In genomic region chr7:74874748-74875512, GRCh38 we compare ENCODE assay signal across 7 cellular contexts. TPM values are rescaled to one million over a fixed set of nuclear protein-coding genes. Genes with fewer than 3 reads are reported as not detected.
DNase-seq lines count a peak whose midpoint lies in the region; ATAC-seq, FAIRE-seq and TF ChIP-seq lines count a peak whose summit lies in the region.
"Not testable (repeated sequence)": the region's sequence is repeated elsewhere in the genome, so short reads cannot be mapped to it uniquely, and the experiment has no call there.

No MANE protein-coding gene starts in this region.

- not testable (repeated sequence) for H3K4me1 Mint-ChIP-seq in GM23338

- not testable (repeated sequence) for H3F3A ChIP-seq in GM23338 (replicated peaks; ENCODE audit: low read depth)

- H3K9me2 ChIP-seq in GM23338 (ENCODE audit: insufficient read depth): not testable (repeated sequence)

- H3K36me3 ChIP-seq in GM23338 (ENCODE audit: insufficient read depth); SJCRH30; K562 (ENCODE audit: control insufficient read depth, insufficient read depth, low read length); small intestine (ENCODE audit: control insufficient read depth in 2 of 2, insufficient read depth in 2 of 2, low read length in 2 of 2): not testable (repeated sequence)

- not testable (repeated sequence) for H3K9me3 ChIP-seq in SJCRH30 (replicated peaks); K562 (replicated peaks; ENCODE audit: control insufficient read depth, insufficient read depth, low read depth, low read length); small intestine (ENCODE audit: control insufficient read depth, low read depth)

- WGBS in K562 (ENCODE audit: insufficient coverage, low coverage, missing lambda C conversion rate): 76% methylated on average over 11 of the region's 20 CpGs
- WGBS in small intestine, 3 donors: 19 to 39% (median 22%) methylated on average over 8 to 18 of the region's 20 CpGs

- not testable (repeated sequence) for H3K4me3 Mint-ChIP-seq in GM23338

- H3K9me3 Mint-ChIP-seq in GM23338: not testable (repeated sequence)

- 0 out of 2 replicates have a peak overlapping the region, but pooled peaks have one; percentile 65 for H3K27ac Mint-ChIP-seq in GM23338

- not testable (repeated sequence) for H3K36me3 Mint-ChIP-seq in GM23338 (ENCODE audit: low read depth)

- TF ChIP-seq EP300 in K562 (IDR thresholded peaks at IDR 0.05; ENCODE audit: low read length): not testable (repeated sequence)

- TF ChIP-seq RAD21 in K562 (CRISPR knock-in tag; conservative IDR thresholded peaks at IDR 0.05 in 1 of 2, IDR thresholded peaks at IDR 0.05 in 1 of 2): not testable (repeated sequence)

- peak; percentile 23 for DNase-seq in GM23338 (ENCODE audit: low spot score)
- DNase-seq in SJCRH30: peak; percentile 80 to 84
- DNase-seq in K562 (ENCODE audit: extremely low read depth in 1 of 4, low spot score in 3 of 4): peak in 1 of 4 experiments; percentile 0
- DNase-seq in fibroblast of peridontal ligament (ENCODE audit: extremely low read depth): peak; percentile 5
- peak in 36 of 51 donors; percentile 1 to 75 (median 36) for DNase-seq in hypothalamus (lab: John Stamatoyannopoulos, UW)
- peak; percentile 68 for DNase-seq in midbrain (lab: John Stamatoyannopoulos, UW)
- peak; percentile 5 for DNase-seq in small intestine

- not testable (repeated sequence) for H3K4me3 ChIP-seq in GM23338; K562; small intestine (ENCODE audit: low read depth in 1 of 2, low read length in 2 of 2)
- H3K4me3 ChIP-seq in SJCRH30: peak overlapping the region; percentile 33

- H3K27me3 Mint-ChIP-seq in GM23338 (ENCODE audit: insufficient read depth, low read depth, poor library complexity): not testable (repeated sequence)

- H4K20me1 ChIP-seq in GM23338 (replicated peaks; ENCODE audit: insufficient read depth); K562 (replicated peaks; ENCODE audit: control insufficient read depth, insufficient read depth, low read length): not testable (repeated sequence)

- POLR2A ChIA-PET in K562 (lab: Yijun Ruan, JAX): not testable (repeated sequence)

- not testable (repeated sequence) for BruUV-seq in K562 (replicated peaks; lab: Mats Ljungman, UMichigan)

- H3K9ac ChIP-seq in K562 (ENCODE audit: insufficient read depth in 1 of 2, low read depth in 2 of 2, low read length in 2 of 2): not testable (repeated sequence)

- not testable (repeated sequence) for H3K27ac ChIP-seq in GM23338 (ENCODE audit: low read depth); K562 (ENCODE audit: extremely low read depth, low read depth, low read length); small intestine (ENCODE audit: low read depth in 1 of 2, low read length in 1 of 2)
- H3K27ac ChIP-seq in SJCRH30: peak overlapping the region; percentile 69

- H2AFZ ChIP-seq in GM23338; K562 (ENCODE audit: low read depth, low read length): not testable (repeated sequence)

- TF ChIP-seq CTCF in GM23338 (conservative IDR thresholded peaks at IDR 0.05; ENCODE audit: low read depth in 2 of 2); K562 (IDR thresholded peaks at IDR 0.05 in 2 of 3, conservative IDR thresholded peaks at IDR 0.05 in 1 of 3; ENCODE audit: insufficient read depth in 2 of 3, low read depth in 1 of 3, low read length in 3 of 3): not testable (repeated sequence)

- H3K27me3 ChIP-seq in GM23338 (ENCODE audit: insufficient read depth); SJCRH30; K562 (ENCODE audit: control insufficient read depth in 2 of 2, insufficient read depth in 2 of 2, low read length in 2 of 2); small intestine (ENCODE audit: control insufficient read depth in 2 of 2, insufficient read depth in 2 of 2, low read length in 2 of 2): not testable (repeated sequence)

- 0 out of 2 replicates have a peak, but pooled peaks have one; percentile 37 for TF ChIP-seq POLR2A in K562 (conservative IDR thresholded peaks at IDR 0.05)

- H3K79me2 ChIP-seq in GM23338 (replicated peaks; ENCODE audit: insufficient read depth); K562 (ENCODE audit: control insufficient read depth, insufficient read depth, low read length): not testable (repeated sequence)

- H3K9me1 ChIP-seq in K562 (ENCODE audit: control insufficient read depth, insufficient read depth, low read length): not testable (repeated sequence)

- not testable (repeated sequence) for H3K4me1 ChIP-seq in GM23338 (ENCODE audit: insufficient read depth); SJCRH30; K562 (replicated peaks in 1 of 2; ENCODE audit: control insufficient read depth in 2 of 2, insufficient read depth in 2 of 2, low read length in 2 of 2); small intestine (ENCODE audit: control insufficient read depth in 2 of 2, insufficient read depth in 1 of 2, low read depth in 1 of 2, low read length in 1 of 2)

- intact Hi-C loops in K562 (cut with micrococcal nuclease): not testable (repeated sequence)

- H3K4me2 ChIP-seq in GM23338; K562 (ENCODE audit: insufficient read depth, low read length): not testable (repeated sequence)

- FAIRE-seq in K562 (lab: Jason Lieb, UNC); small intestine (lab: Jason Lieb, UNC): not testable (repeated sequence)

- in situ Hi-C loops in K562 (cut with MboI): loop anchor here (5.0 to 25.0 kb wide), 5 partner anchors 163 to 1863 kb away; no protein-coding TSS in a partner anchor

- peak; percentile 79 for ATAC-seq in GM23338
- peak; percentile 58 for ATAC-seq in K562

- CTCF ChIA-PET in K562 (lab: Yijun Ruan, JAX; ENCODE audit: low intra/inter-chr PET ratio): not testable (repeated sequence)

TF ChIP-seq in K562, 482 proteins besides CTCF, POLR2A, EP300 and RAD21:
- peak; percentile 49 for TF ChIP-seq POLR2G (IDR thresholded peaks at IDR 0.05; ENCODE audit: low read depth, low read length)

RNA-seq across cellular contexts. Expression of gene GTF2IRD2, which starts 23.5 kb away (rescaled TPM):
- total RNA-seq in GM23338 (2014; rRNA removed; shearing (Covaris generic)): 0.45 and 0.74 TPM in 2 replicates
- polyA plus RNA-seq in GM23338 (2016; fragmentation: Nextera tagmentation; extraction: Ambion mirVana) (11.1 and 14.6 TPM in 2 replicates), K562 (2011; rRNA removed) (9.7 and 11.0 TPM in 2 replicates), K562 (2014; fragmentation: Illumina TruSeq; extraction: Trizol) (3.2 and 5.2 TPM in 2 replicates), K562 (2014; fragmentation: Nextera tagmentation; extraction: Ambion mirVana) (1 to 10 TPM; 2.1 to 2.3 TPM), K562 (2014; rRNA removed) (7.0 and 8.1 TPM in 2 replicates), small intestine (10 to 100 TPM in 1 of 3 donors, 1 to 10 TPM in 2; 2.2 to 14.9 (median 9.3) TPM)
- total RNA-seq in SJCRH30 (2014; rRNA removed; shearing (Covaris generic)): 5.9 and 7.6 TPM in 2 replicates
- total RNA-seq in K562 (2011; cell fraction: chromatin; rRNA removed; ENCODE audit: low replicate concordance): 7.9 and 8.3 TPM in 2 replicates
- total RNA-seq in K562 (2011; cell fraction: nucleolus; rRNA removed): 4.0 and 4.3 TPM in 2 replicates
- 7.0 and 8.1 TPM in 2 replicates for total RNA-seq in K562 (2011; cell fraction: nucleoplasm; rRNA removed)
- total RNA-seq in K562 (2014; rRNA removed) (4.4 and 7.4 TPM in 2 replicates), K562 (2014; rRNA removed; fragmentation: Illumina TruSeq; extraction: Trizol) (1.9 and 2.6 TPM in 2 replicates), K562 (2015; rRNA removed; fragmentation: Illumina TruSeq; extraction: Trizol) (1.7 and 5.8 TPM in 2 replicates), K562 (2021) (7.5 and 7.9 TPM in 2 replicates)
- 5.7 and 6.2 TPM in 2 replicates for polyA plus RNA-seq in K562 (2011; cell fraction: cytosol; rRNA removed)
- polyA plus RNA-seq in K562 (2011; cell fraction: nucleus; rRNA removed): 3.9 and 8.2 TPM in 2 replicates
- polyA plus RNA-seq in K562 (2012): 12.6 and 15.2 TPM in 2 replicates
- 1.4 and 4.0 TPM in 2 replicates for polyA minus RNA-seq in K562 (2011; rRNA and poly(A)+ RNA removed)
- polyA minus RNA-seq in K562 (2011; cell fraction: cytosol; rRNA and poly(A)+ RNA removed): 1.9 and 3.5 TPM in 2 replicates
- 1.2 and 3.2 TPM in 2 replicates for polyA minus RNA-seq in K562 (2011; cell fraction: nucleus; rRNA and poly(A)+ RNA removed)
